Comparison of ENCODE assay signal across 18 cellular contexts in genomic region chr10:3366043-3366442, GRCh38.
"Had no signal": no experiment of that assay in that cellular context is flagged by ENCODE, and none has a peak within 500 bp of the region (broad histone marks: within the 10 kb centered on the region; RNA-seq: fewer than 3 reads in every experiment).

No MANE protein-coding gene starts in this region.

- H3K4me1 Mint-ChIP-seq: stimulated activated memory B cell treated with anti-CD40 and anti-IgM and Interleukin-4, amounts not matched to agents 10 μg/mL and 1 μg/mL and 100 μg/mL, for 72 hours had no signal

- H3K27me3 Mint-ChIP-seq: dendritic cell treated with granulocyte-macrophage colony-stimulating factor and Interleukin-4, amounts not matched to agents 40 ng/mL and 50 ng/mL, for 4 days had no signal

- H3K4me1 ChIP-seq: heart left ventricle, psoas muscle, spleen, tibial nerve had no signal

- ATAC-seq: heart left ventricle; naive thymus-derived CD8-positive, alpha-beta T cell; psoas muscle; sciatic nerve; stimulated activated memory B cell treated with anti-CD40 and anti-IgM and Interleukin-4, amounts not matched to agents 10 μg/mL and 1 μg/mL and 100 μg/mL, for 72 hours had no signal

- H3K36me3 ChIP-seq: heart left ventricle, neutrophil, spleen had no signal

- H3K4me3 Mint-ChIP-seq: dendritic cell treated with granulocyte-macrophage colony-stimulating factor and Interleukin-4, amounts not matched to agents 40 ng/mL and 50 ng/mL, for 4 days; naive thymus-derived CD8-positive, alpha-beta T cell; stimulated activated memory B cell treated with anti-CD40 and anti-IgM and Interleukin-4, amounts not matched to agents 10 μg/mL and 1 μg/mL and 100 μg/mL, for 72 hours; stimulated activated naive CD8-positive, alpha-beta T cell treated with anti-CD3 and anti-CD28 coated beads, Interleukin-15, Interleukin-2, amounts not matched to agents 100 ng/mL and 50 ng/mL, for 24 hours had no signal

- H3K27me3 ChIP-seq: heart left ventricle, neutrophil, spleen, tibial nerve had no signal

- H3K27ac ChIP-seq: heart left ventricle, neutrophil, psoas muscle, tibial nerve had no signal

- DNase-seq: erythroblast; foreskin melanocyte; heart left ventricle; hypothalamus; kidney glomerular epithelial cell; naive thymus-derived CD8-positive, alpha-beta T cell; psoas muscle; retina; spleen; stimulated activated CD4-positive, alpha-beta T cell treated with anti-CD3 and anti-CD28 coated beads, Interleukin-15, amount 100 ng/mL, for 24 hours; stimulated activated CD4-positive, alpha-beta T cell treated with anti-CD3 and anti-CD28 coated beads, Interleukin-1b, Interleukin-23, amount 100 ng/mL, for 48 hours; stimulated activated CD4-positive, alpha-beta T cell treated with anti-CD3 and anti-CD28 coated beads, Interleukin-4, amount 100 ng/mL, for 24 hours had no signal

- H3K9me3 ChIP-seq: neutrophil, psoas muscle had no signal

- H3K27ac Mint-ChIP-seq: dendritic cell treated with granulocyte-macrophage colony-stimulating factor and Interleukin-4, amounts not matched to agents 40 ng/mL and 50 ng/mL, for 4 days; naive thymus-derived CD8-positive, alpha-beta T cell; stimulated activated memory B cell treated with anti-CD40 and anti-IgM and Interleukin-4, amounts not matched to agents 10 μg/mL and 1 μg/mL and 100 μg/mL, for 72 hours; stimulated activated naive CD8-positive, alpha-beta T cell treated with anti-CD3 and anti-CD28 coated beads, Interleukin-15, Interleukin-2, amounts not matched to agents 100 ng/mL and 50 ng/mL, for 24 hours had no signal

- H3K4me3 ChIP-seq: heart left ventricle, psoas muscle, spleen, tibial nerve had no signal
